In genomic region chr12:49086116-49086515, GRCh38 we compare ENCODE assay signal across 20 cellular contexts. TPM values are rescaled to one million over a fixed set of nuclear protein-coding genes. Genes with fewer than 3 reads are reported as not detected.
"Had no signal": no experiment of that assay in that cellular context is flagged by ENCODE, and none has a peak within 500 bp of the region (broad histone marks: within the 10 kb centered on the region; RNA-seq: fewer than 3 reads in every experiment).

No MANE protein-coding gene starts in this region.

- DNase-seq: activated CD4-positive, alpha-beta T cell treated with anti-CD3 and anti-CD28 coated beads for 4 hours; activated CD8-positive, alpha-beta memory T cell treated with anti-CD3 and anti-CD28 coated beads, Interleukin-2, amount 50 U/mL, for 4 hours; activated CD8-positive, alpha-beta T cell treated with anti-CD3 and anti-CD28 coated beads, Interleukin-2, amount 10 ng/mL, durations not matched to agents 7 days and 5 days; activated gamma-delta T cell; activated T-cell treated with anti-CD3 and anti-CD28 coated beads, Interleukin-2, amount 50 U/mL, for 72 hours; brain microvascular endothelial cell; effector memory CD4-positive, alpha-beta T cell; kidney; left lung; mammary epithelial cell; naive B cell; ovary; stimulated activated CD4-positive, alpha-beta T cell treated with anti-CD3 and anti-CD28 coated beads, Interleukin-1b, Interleukin-23, amount 100 ng/mL, for 48 hours; T-helper 2 cell had no signal

- H3K4me3 ChIP-seq: hepatocyte, left lung, neural progenitor cell, ovary had no signal

- H3K36me3 ChIP-seq: brain microvascular endothelial cell, left lung, neural progenitor cell, ovary had no signal

- H3K27me3 ChIP-seq: ovary had no signal

- H3K27ac ChIP-seq: brain microvascular endothelial cell, hepatocyte, left lung, neural progenitor cell, ovary had no signal

- ATAC-seq: activated CD8-positive, alpha-beta T cell treated with anti-CD3 and anti-CD28 coated beads, Interleukin-2, amount 10 ng/mL, durations not matched to agents 7 days and 5 days; activated naive CD4-positive, alpha-beta T cell treated with anti-CD3 and anti-CD28 coated beads, Interleukin-2, amount 50 U/mL, for 72 hours; activated T-cell treated with anti-CD3 and anti-CD28 coated beads, Interleukin-2, amount 50 U/mL, for 72 hours; left lung; sciatic nerve; WTC11 had no signal

- H3K9me3 ChIP-seq: left lung, ovary had no signal

RNA-seq across cellular contexts. Expression of gene DHH, which starts 8.5 kb away (rescaled TPM):
- total RNA-seq: hepatocyte had no signal

RNA-seq across cellular contexts. Expression of gene RHEBL1, which starts 16.3 kb away (rescaled TPM):
- total RNA-seq: ureter had no signal
